ENCODE assay signal across 23 cellular contexts in the genomic region with DNA sequence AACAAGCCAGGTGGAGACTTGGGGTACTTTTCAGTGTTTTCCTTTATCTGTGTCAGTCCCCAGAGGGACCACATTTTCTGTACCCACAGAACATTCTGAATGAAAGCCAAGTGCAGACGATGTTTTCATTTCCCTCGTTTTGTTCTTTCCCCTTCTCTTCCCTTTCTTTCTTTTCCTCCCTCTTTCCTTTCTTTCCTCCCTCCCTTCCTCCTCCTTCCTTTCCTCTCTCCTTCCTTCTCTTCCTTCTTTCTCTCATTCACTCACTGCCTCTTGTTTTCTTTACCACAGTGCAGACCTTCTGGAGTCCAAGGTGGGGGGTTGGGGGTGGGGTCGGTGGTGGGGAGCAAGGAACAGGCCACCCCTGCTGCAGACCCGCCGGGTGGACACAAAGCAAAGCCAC.
"Had no signal": no experiment of that assay in that cellular context is flagged by ENCODE, and none has a peak within 500 bp of the region (broad histone marks: within the 10 kb centered on the region; RNA-seq: fewer than 3 reads in every experiment).

No MANE protein-coding gene starts in this region.

- DNase-seq: immature natural killer cell; kidney; left colon; left ventricle myocardium inferior; naive B cell; natural killer cell; occipital lobe; sigmoid colon; spleen; stimulated activated CD4-positive, alpha-beta T cell treated with anti-CD3 and anti-CD28 coated beads, Interleukin-4, amount 100 ng/mL, for 24 hours; stimulated activated naive CD4-positive, alpha-beta T cell; tibial artery; uterus had no signal

- H3K4me1 ChIP-seq: left ventricle myocardium inferior, parathyroid adenoma, psoas muscle, sigmoid colon, spleen, suprapubic skin, tibial artery, uterus had no signal

- ATAC-seq: left colon; natural killer cell; stimulated activated effector memory CD8-positive, alpha-beta T cell treated with anti-CD3 and anti-CD28 coated beads, Interleukin-12 subunit alpha, Interleukin-12 subunit beta, amount 100 ng/mL, for 72 hours had no signal

- H3K9ac ChIP-seq: parathyroid adenoma had no signal

- H3K4me3 ChIP-seq: left ventricle myocardium inferior, lung, psoas muscle, sigmoid colon, spleen, suprapubic skin, thoracic aorta, tibial artery, uterus had no signal

- H3K36me3 Mint-ChIP-seq: mesothelial cell of epicardium; naive B cell; natural killer cell; stimulated activated effector memory CD8-positive, alpha-beta T cell treated with anti-CD3 and anti-CD28 coated beads, Interleukin-12 subunit alpha, Interleukin-12 subunit beta, amount 100 ng/mL, for 72 hours; type B pancreatic cell had no signal

- H3K27ac Mint-ChIP-seq: immature natural killer cell; mesothelial cell of epicardium; natural killer cell; stimulated activated effector memory CD8-positive, alpha-beta T cell treated with anti-CD3 and anti-CD28 coated beads, Interleukin-12 subunit alpha, Interleukin-12 subunit beta, amount 100 ng/mL, for 72 hours; stimulated activated naive CD8-positive, alpha-beta T cell treated with anti-CD3 and anti-CD28 coated beads, Interleukin-15, Interleukin-2, amounts not matched to agents 100 ng/mL and 50 ng/mL, for 24 hours; type B pancreatic cell had no signal

- H2AFZ ChIP-seq: parathyroid adenoma had no signal

- H3K9me3 ChIP-seq: left ventricle myocardium inferior, neutrophil, psoas muscle, sigmoid colon, spleen, suprapubic skin, thoracic aorta, tibial artery, uterus had no signal

- H3K4me1 Mint-ChIP-seq: mesothelial cell of epicardium had no signal

- H3K36me3 ChIP-seq: left ventricle myocardium inferior, neutrophil, sigmoid colon, spleen, suprapubic skin, thoracic aorta, tibial artery, uterus had no signal

- H3K4me3 Mint-ChIP-seq: immature natural killer cell; mesothelial cell of epicardium; naive B cell; natural killer cell; stimulated activated effector memory CD8-positive, alpha-beta T cell treated with anti-CD3 and anti-CD28 coated beads, Interleukin-12 subunit alpha, Interleukin-12 subunit beta, amount 100 ng/mL, for 72 hours; stimulated activated naive CD8-positive, alpha-beta T cell treated with anti-CD3 and anti-CD28 coated beads, Interleukin-15, Interleukin-2, amounts not matched to agents 100 ng/mL and 50 ng/mL, for 24 hours; type B pancreatic cell had no signal

- H3K9me3 Mint-ChIP-seq: immature natural killer cell; mesothelial cell of epicardium; naive B cell; natural killer cell; stimulated activated effector memory CD8-positive, alpha-beta T cell treated with anti-CD3 and anti-CD28 coated beads, Interleukin-12 subunit alpha, Interleukin-12 subunit beta, amount 100 ng/mL, for 72 hours; stimulated activated naive CD8-positive, alpha-beta T cell treated with anti-CD3 and anti-CD28 coated beads, Interleukin-15, Interleukin-2, amounts not matched to agents 100 ng/mL and 50 ng/mL, for 24 hours; type B pancreatic cell had no signal

- H3K79me2 ChIP-seq: parathyroid adenoma had no signal

- H3K27ac ChIP-seq: left ventricle myocardium inferior, neutrophil, parathyroid adenoma, psoas muscle, sigmoid colon, spleen, suprapubic skin, thoracic aorta, tibial artery, uterus had no signal
